In genomic region chr7:90412458-90413184, GRCh38 we compare ENCODE assay signal across 9 cellular contexts. TPM values are rescaled to one million over a fixed set of nuclear protein-coding genes. Genes with fewer than 3 reads are reported as not detected.
DNase-seq lines count a peak whose midpoint lies in the region; ATAC-seq and TF ChIP-seq lines count a peak whose summit lies in the region.
"Had no signal": no experiment of that assay in that cellular context is flagged by ENCODE, and none has a peak within 500 bp of the region (broad histone marks: within the 10 kb centered on the region; RNA-seq: fewer than 3 reads in every experiment).

No MANE protein-coding gene starts in this region.

- ATAC-seq in body of pancreas = no peak
- no peak for ATAC-seq in naive B cell (ENCODE audit: low read depth in 2 of 2)
- no peak for ATAC-seq in GM21423 (IDR thresholded peaks at IDR 0.05; ENCODE audit: unreplicated experiment)

- intact Hi-C loops in body of pancreas (cut with DNase I) (no loop called here), esophagus muscularis mucosa (cut with DNase I) (no loop called here)

- TF ChIP-seq EP300 in esophagus muscularis mucosa (IDR thresholded peaks at IDR 0.05) = no peak

- no peak overlapping the region for H3K4me3 Mint-ChIP-seq in activated T-cell treated with anti-CD3 and anti-CD28 coated beads, Interleukin-2, amount 50 U/mL, for 24 hours
- no peak overlapping the region for H3K4me3 Mint-ChIP-seq in naive B cell

- TF ChIP-seq CTCF in LNCaP clone FGC (IDR thresholded peaks at IDR 0.05; ENCODE audit: control insufficient read depth, extremely low read depth, insufficient read depth) (peak; percentile 52), body of pancreas (IDR thresholded peaks at IDR 0.05) (peak in 4 of 7 experiments; percentile 20 to 41 (median 35)), esophagus muscularis mucosa (IDR thresholded peaks at IDR 0.05) (peak in 1 of 3 experiments; percentile 11)

- H3K36me3 Mint-ChIP-seq in activated T-cell treated with anti-CD3 and anti-CD28 coated beads, Interleukin-2, amount 50 U/mL, for 24 hours (ENCODE audit: low read depth) = peaks cover 4% of the 10 kb centered on the region
- H3K36me3 Mint-ChIP-seq in naive B cell = no peaks in the 10 kb centered on the region

- no peaks in the 10 kb centered on the region for H3K9me3 Mint-ChIP-seq in activated T-cell treated with anti-CD3 and anti-CD28 coated beads, Interleukin-2, amount 50 U/mL, for 24 hours
- no peaks in the 10 kb centered on the region for H3K9me3 Mint-ChIP-seq in naive B cell

- H3K4me1 Mint-ChIP-seq in activated T-cell treated with anti-CD3 and anti-CD28 coated beads, Interleukin-2, amount 50 U/mL, for 24 hours (ENCODE audit: low read depth) = no peaks in the 10 kb centered on the region
- no peaks in the 10 kb centered on the region for H3K4me1 Mint-ChIP-seq in naive B cell

- no peaks in the 10 kb centered on the region for H3K27me3 ChIP-seq in body of pancreas
- no peaks in the 10 kb centered on the region for H3K27me3 ChIP-seq in esophagus muscularis mucosa
- H3K27me3 ChIP-seq: thyroid gland had no signal

- no peak overlapping the region for H3K27ac Mint-ChIP-seq in activated T-cell treated with anti-CD3 and anti-CD28 coated beads, Interleukin-2, amount 50 U/mL, for 24 hours
- peak overlapping the region in 1 of 6 donors; percentile 38 for H3K27ac Mint-ChIP-seq in naive B cell

- H3K27me3 Mint-ChIP-seq in activated T-cell treated with anti-CD3 and anti-CD28 coated beads, Interleukin-2, amount 50 U/mL, for 24 hours = no peaks in the 10 kb centered on the region
- H3K27me3 Mint-ChIP-seq in naive B cell = no peaks in the 10 kb centered on the region

- H3K4me1 ChIP-seq in body of pancreas = peaks cover 41% of the 10 kb centered on the region
- peaks cover 5 to 13% (median 8%) of the 10 kb centered on the region in 4 donors for H3K4me1 ChIP-seq in esophagus muscularis mucosa
- H3K4me1 ChIP-seq: thyroid gland had no signal

- H3K9me3 ChIP-seq in body of pancreas (no peaks in the 10 kb centered on the region), esophagus muscularis mucosa (no peaks in the 10 kb centered on the region)
- H3K9me3 ChIP-seq: thyroid gland had no signal

- no peaks in the 10 kb centered on the region for H3K36me3 ChIP-seq in body of pancreas (replicated peaks in 1 of 2; ENCODE audit: insufficient read depth in 1 of 2, low read depth in 2 of 2)
- peaks cover 3 to 60% (median 44%) of the 10 kb centered on the region in 4 donors for H3K36me3 ChIP-seq in esophagus muscularis mucosa

- H3K4me3 ChIP-seq in LNCaP clone FGC (ENCODE audit: low read depth, low read length) (no peak overlapping the region), body of pancreas (no peak overlapping the region), esophagus muscularis mucosa (no peak overlapping the region)
- H3K4me3 ChIP-seq: thyroid gland had no signal

- peak; percentile 5 for DNase-seq in activated T-cell treated with anti-CD3 and anti-CD28 coated beads for 48 hours (ENCODE audit: low read depth)
- no peak for DNase-seq in activated T-cell treated with anti-CD3 and anti-CD28 coated beads, Interleukin-2, amount 50 U/mL, for 24 hours
- peak; percentile 81 for DNase-seq in LNCaP clone FGC (ENCODE audit: low read depth)
- DNase-seq in body of pancreas = peak; percentile 23 to 58 (median 50)
- DNase-seq in naive B cell = peak; percentile 6
- DNase-seq in esophagus muscularis mucosa (ENCODE audit: extremely low spot score) = no peak
- DNase-seq in mesenteric fat pad (ENCODE audit: low spot score) = no peak

- H3K27ac ChIP-seq in body of pancreas (no peak overlapping the region), esophagus muscularis mucosa (replicated peaks in 1 of 4) (no peak overlapping the region)
- H3K27ac ChIP-seq: thyroid gland had no signal

- TF ChIP-seq POLR2A in body of pancreas (IDR thresholded peaks at IDR 0.05) (no peak), esophagus muscularis mucosa (IDR thresholded peaks at IDR 0.05; ENCODE audit: low read depth) (no peak)

- WGBS in body of pancreas, 2 donors = 83 to 90% methylated on average over 11 of the region's 11 CpGs
- 90% methylated on average over 11 of the region's 11 CpGs for WGBS in esophagus muscularis mucosa

RNA-seq across cellular contexts. Expression of gene CLDN12, which starts 9.4 kb away (rescaled TPM):
- total RNA-seq in body of pancreas = 10 to 100 TPM; 18.1 to 25.2 TPM
- polyA plus RNA-seq in naive B cell (ENCODE audit: low read depth in 6 of 6) = 1 to 10 TPM in 1 of 6 donors, under 1 TPM in 4, not detected in 1; 0.35 to 1.5 (median 0.60) TPM
- 10 to 100 TPM; 17.6 to 33.6 (median 20.1) TPM for total RNA-seq in esophagus muscularis mucosa
- total RNA-seq in mesenteric fat pad = 20.1 TPM

RNA-seq across cellular contexts. Expression of gene PTTG1IP2, which starts 56.8 kb away (rescaled TPM):
- total RNA-seq in body of pancreas = not detected
- polyA plus RNA-seq in naive B cell (ENCODE audit: low read depth in 6 of 6) = not detected
- not detected for total RNA-seq in esophagus muscularis mucosa
- not detected for total RNA-seq in mesenteric fat pad
- total RNA-seq: thyroid gland had no signal

Comparison
In these comparisons a context has a peak if more than half of its experiments do, and no peak if none do; other contexts are left out.
1. DNase-seq: peak in activated T-cell treated with anti-CD3 and anti-CD28 coated beads for 48 hours (single experiment), LNCaP clone FGC (single experiment), body of pancreas (4 of 4) and naive B cell (single experiment); none in activated T-cell treated with anti-CD3 and anti-CD28 coated beads, Interleukin-2, amount 50 U/mL, for 24 hours (single experiment), esophagus muscularis mucosa (single experiment) and mesenteric fat pad (single experiment).